32 cellular contexts compared by ENCODE assay signal in the genomic region with DNA sequence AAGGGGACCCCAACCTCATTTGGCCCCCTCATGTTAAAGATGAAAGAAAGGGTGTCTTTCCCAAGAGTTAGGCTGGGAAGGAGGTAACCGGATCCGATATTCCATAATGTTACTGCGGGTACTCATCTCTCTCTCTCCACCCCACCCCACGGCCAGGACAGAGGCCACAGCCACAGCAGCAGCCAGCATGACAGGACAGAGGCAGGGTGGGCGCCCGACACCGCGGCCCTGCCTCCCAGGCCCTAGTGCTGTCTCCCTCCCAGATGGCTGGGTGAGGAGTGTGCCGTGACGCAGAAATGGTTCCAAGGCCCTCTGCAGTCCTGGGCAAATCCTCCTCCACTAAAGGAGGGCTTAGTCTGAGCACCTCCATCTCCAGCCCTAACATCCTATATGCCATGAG. TPM values are rescaled to one million over a fixed set of nuclear protein-coding genes. Genes with fewer than 3 reads are reported as not detected.
"Had no signal": no experiment of that assay in that cellular context is flagged by ENCODE, and none has a peak within 500 bp of the region (broad histone marks: within the 10 kb centered on the region; RNA-seq: fewer than 3 reads in every experiment).

No MANE protein-coding gene starts in this region.

- H3K4me1 ChIP-seq: foreskin keratinocyte, gastrocnemius medialis had no signal

- ATAC-seq: activated T-cell treated with anti-CD3 and anti-CD28 coated beads, Interleukin-2, amount 50 U/mL, for 72 hours; effector memory CD8-positive, alpha-beta T cell; foreskin keratinocyte; gastrocnemius medialis; T-cell had no signal

- DNase-seq: activated CD4-positive, alpha-beta memory T cell treated with anti-CD3 and anti-CD28 coated beads, Interleukin-2, amount 10 ng/mL, durations not matched to agents 7 days and 5 days; activated CD4-positive, alpha-beta T cell treated with anti-CD3 and anti-CD28 coated beads for 1 hour; activated CD4-positive, alpha-beta T cell treated with anti-CD3 and anti-CD28 coated beads for 4 hours; activated CD4-positive, alpha-beta T cell treated with anti-CD3 and anti-CD28 coated beads, Interleukin-2, amount 10 ng/mL, durations not matched to agents 7 days and 5 days; activated CD4-positive, alpha-beta T cell treated with anti-CD3 and anti-CD28 coated beads, Interleukin-2, amount 50 U/mL, for 4 hours; activated CD4-positive, CD25-positive, alpha-beta regulatory T cell; activated CD8-positive, alpha-beta memory T cell treated with anti-CD3 and anti-CD28 coated beads, Interleukin-2, amount 50 U/mL, for 48 hours; activated gamma-delta T cell treated with Interleukin-2 at 50 U/mL for 16 hours; activated naive CD4-positive, alpha-beta T cell treated with anti-CD3 and anti-CD28 coated beads, Interleukin-2, amount 50 U/mL, for 16 hours; activated naive CD4-positive, alpha-beta T cell treated with Interleukin-2 at 50 U/mL for 16 hours; activated T-cell treated with anti-CD3 and anti-CD28 coated beads for 4 hours; activated T-cell treated with anti-CD3 and anti-CD28 coated beads, Interleukin-2, amount 50 U/mL, for 24 hours; activated T-cell treated with anti-CD3 and anti-CD28 coated beads, Interleukin-2, amount 50 U/mL, for 72 hours; amniotic stem cell; anterior cingulate cortex; brain microvascular endothelial cell; cortex of kidney; dermis blood vessel endothelial cell; effector CD4-positive, alpha-beta T cell; effector memory CD8-positive, alpha-beta T cell; erythroblast; foreskin keratinocyte; gastrocnemius medialis; glutamatergic neuron; SW 1271; T-cell had no signal

- H3K4me3 Mint-ChIP-seq: activated CD4-positive, alpha-beta memory T cell treated with anti-CD3 and anti-CD28 coated beads, Interleukin-2, amount 10 ng/mL, durations not matched to agents 7 days and 5 days; activated CD4-positive, alpha-beta T cell treated with anti-CD3 and anti-CD28 coated beads, Interleukin-2, amount 10 ng/mL, durations not matched to agents 7 days and 5 days; activated naive CD8-positive, alpha-beta T cell; activated T-cell treated with anti-CD3 and anti-CD28 coated beads, Interleukin-2, amount 50 U/mL, for 24 hours; activated T-cell treated with anti-CD3 and anti-CD28 coated beads, Interleukin-2, amount 50 U/mL, for 72 hours; central memory CD8-positive, alpha-beta T cell; effector memory CD8-positive, alpha-beta T cell; T-cell; T-helper 1 cell treated with Interleukin-12 subunit alpha and Interleukin-12 subunit beta and Interleukin-4 antibody, amounts not matched to agents 30 μg/mL and 1 μg/mL, for 36 hours; T-helper 2 cell treated with Interferon-gamma antibody and Interleukin-4, amounts not matched to agents 5 μg/mL and 100 μg/mL, for 36 hours had no signal

- H3K36me3 ChIP-seq: brain microvascular endothelial cell, esophagus muscularis mucosa, gastrocnemius medialis had no signal

- H3K9me3 ChIP-seq: esophagus muscularis mucosa, gastrocnemius medialis had no signal

- H3K27ac ChIP-seq: brain microvascular endothelial cell, esophagus muscularis mucosa, foreskin keratinocyte, gastrocnemius medialis had no signal

- H3K36me3 Mint-ChIP-seq: T-cell had no signal

- H3K4me1 Mint-ChIP-seq: activated CD4-positive, alpha-beta T cell treated with anti-CD3 and anti-CD28 coated beads, Interleukin-2, amount 10 ng/mL, durations not matched to agents 7 days and 5 days had no signal

- H3K27ac Mint-ChIP-seq: activated CD4-positive, alpha-beta memory T cell treated with anti-CD3 and anti-CD28 coated beads, Interleukin-2, amount 10 ng/mL, durations not matched to agents 7 days and 5 days; activated CD4-positive, alpha-beta T cell treated with anti-CD3 and anti-CD28 coated beads, Interleukin-2, amount 10 ng/mL, durations not matched to agents 7 days and 5 days; activated naive CD8-positive, alpha-beta T cell; activated T-cell treated with anti-CD3 and anti-CD28 coated beads, Interleukin-2, amount 50 U/mL, for 24 hours; activated T-cell treated with anti-CD3 and anti-CD28 coated beads, Interleukin-2, amount 50 U/mL, for 72 hours; effector memory CD8-positive, alpha-beta T cell; T-cell; T-helper 1 cell treated with Interleukin-12 subunit alpha and Interleukin-12 subunit beta and Interleukin-4 antibody, amounts not matched to agents 30 μg/mL and 1 μg/mL, for 36 hours; T-helper 2 cell treated with Interferon-gamma antibody and Interleukin-4, amounts not matched to agents 5 μg/mL and 100 μg/mL, for 36 hours had no signal

- H3K4me3 ChIP-seq: esophagus muscularis mucosa, gastrocnemius medialis had no signal

- H3K9me3 Mint-ChIP-seq: activated CD4-positive, alpha-beta memory T cell treated with anti-CD3 and anti-CD28 coated beads, Interleukin-2, amount 10 ng/mL, durations not matched to agents 7 days and 5 days; activated CD4-positive, alpha-beta T cell treated with anti-CD3 and anti-CD28 coated beads, Interleukin-2, amount 10 ng/mL, durations not matched to agents 7 days and 5 days; activated T-cell treated with anti-CD3 and anti-CD28 coated beads, Interleukin-2, amount 50 U/mL, for 24 hours; activated T-cell treated with anti-CD3 and anti-CD28 coated beads, Interleukin-2, amount 50 U/mL, for 72 hours; effector memory CD8-positive, alpha-beta T cell; T-helper 1 cell treated with Interleukin-12 subunit alpha and Interleukin-12 subunit beta and Interleukin-4 antibody, amounts not matched to agents 30 μg/mL and 1 μg/mL, for 36 hours; T-helper 2 cell treated with Interferon-gamma antibody and Interleukin-4, amounts not matched to agents 5 μg/mL and 100 μg/mL, for 36 hours had no signal

RNA-seq across cellular contexts. Expression of gene SLC6A12, which starts 6.2 kb away (rescaled TPM):
- total RNA-seq: activated CD4-positive, alpha-beta memory T cell treated with anti-CD3 and anti-CD28 coated beads, Interleukin-2, amount 10 ng/mL, durations not matched to agents 7 days and 5 days; activated CD4-positive, alpha-beta T cell treated with anti-CD3 and anti-CD28 coated beads, Interleukin-2, amount 10 ng/mL, durations not matched to agents 7 days and 5 days; bronchial epithelial cell; foreskin keratinocyte had no signal
- polyA plus RNA-seq: foreskin keratinocyte had no signal

RNA-seq across cellular contexts. Expression of gene SLC6A13, which starts 54.8 kb away (rescaled TPM):
- total RNA-seq: activated CD4-positive, alpha-beta memory T cell treated with anti-CD3 and anti-CD28 coated beads, Interleukin-2, amount 10 ng/mL, durations not matched to agents 7 days and 5 days; esophagus muscularis mucosa; foreskin keratinocyte had no signal
- polyA plus RNA-seq: foreskin keratinocyte had no signal
